ENCODE assay signal across 10 cellular contexts in the genomic region with DNA sequence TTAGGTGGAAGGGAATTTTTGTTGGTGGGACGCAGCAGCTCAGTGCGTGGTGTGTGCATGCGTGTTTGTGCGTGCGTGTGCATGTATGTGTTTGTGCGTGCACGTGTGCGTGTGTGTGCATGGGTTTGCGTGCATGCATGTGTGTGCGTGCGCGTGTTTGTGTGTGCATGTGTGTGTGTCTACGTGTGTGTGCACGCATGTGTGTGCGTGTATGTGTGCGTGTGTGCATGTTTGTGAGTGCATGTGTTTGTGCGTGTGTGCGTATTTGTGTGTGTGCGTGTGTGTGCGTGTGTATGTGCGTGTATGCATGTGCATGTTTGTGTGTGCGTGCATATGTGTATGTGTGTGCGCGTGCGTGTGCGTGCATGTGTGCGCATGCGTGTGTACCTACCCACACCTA. TPM values are rescaled to one million over a fixed set of nuclear protein-coding genes. Genes with fewer than 3 reads are reported as not detected.
DNase-seq lines count a peak whose midpoint lies in the region; ATAC-seq lines count a peak whose summit lies in the region.
"Had no signal": no experiment of that assay in that cellular context is flagged by ENCODE, and none has a peak within 500 bp of the region (broad histone marks: within the 10 kb centered on the region; RNA-seq: fewer than 3 reads in every experiment).

No MANE protein-coding gene starts in this region.

- no peaks in the 10 kb centered on the region for H3K27me3 Mint-ChIP-seq in stimulated activated naive CD8-positive, alpha-beta T cell treated with anti-CD3 and anti-CD28 coated beads, Interleukin-15, Interleukin-2, amounts not matched to agents 100 ng/mL and 50 ng/mL, for 24 hours
- peaks cover 2% of the 10 kb centered on the region for H3K27me3 Mint-ChIP-seq in activated naive CD8-positive, alpha-beta T cell treated with anti-CD3 and anti-CD28 coated beads, Interleukin-2, amount 10 ng/mL, durations not matched to agents 7 days and 5 days
- H3K27me3 Mint-ChIP-seq in naive thymus-derived CD4-positive, alpha-beta T cell, result peaks cover 0 to 24% (median 0%) of the 10 kb centered on the region in 5 donors

- no peaks in the 10 kb centered on the region for H3K36me3 Mint-ChIP-seq in stimulated activated naive CD8-positive, alpha-beta T cell treated with anti-CD3 and anti-CD28 coated beads, Interleukin-15, Interleukin-2, amounts not matched to agents 100 ng/mL and 50 ng/mL, for 24 hours (ENCODE audit: low read depth)
- H3K36me3 Mint-ChIP-seq in activated naive CD8-positive, alpha-beta T cell treated with anti-CD3 and anti-CD28 coated beads, Interleukin-2, amount 10 ng/mL, durations not matched to agents 7 days and 5 days, result no peaks in the 10 kb centered on the region
- H3K36me3 Mint-ChIP-seq in naive thymus-derived CD4-positive, alpha-beta T cell, result no peaks in the 10 kb centered on the region

- POLR2A ChIA-PET in activated naive CD8-positive, alpha-beta T cell treated with anti-CD3 and anti-CD28 coated beads, Interleukin-2, amount 10 ng/mL, durations not matched to agents 7 days and 5 days (lab: Charles Lee), result interaction anchor here (0.6 kb wide), 1 partner anchor 28 kb away, joined by 6 read pairs; no protein-coding TSS in a partner anchor
- POLR2A ChIA-PET in naive thymus-derived CD4-positive, alpha-beta T cell (lab: Charles Lee), result interaction anchor here (0.5 kb wide), 1 partner anchor 184 kb away, joined by 4 read pairs; no protein-coding TSS in a partner anchor

- H3K9me3 ChIP-seq in naive thymus-derived CD4-positive, alpha-beta T cell (ENCODE audit: control insufficient read depth in 2 of 3, low read length in 3 of 3), result no peaks in the 10 kb centered on the region
- H3K9me3 ChIP-seq: BE2C had no signal

- no peak for ATAC-seq in stimulated activated naive CD8-positive, alpha-beta T cell treated with anti-CD3 and anti-CD28 coated beads, Interleukin-15, Interleukin-2, amounts not matched to agents 100 U/mL and 50 U/mL, for 24 hours
- ATAC-seq in activated naive CD8-positive, alpha-beta T cell treated with anti-CD3 and anti-CD28 coated beads, Interleukin-2, amount 10 ng/mL, durations not matched to agents 7 days and 5 days (ENCODE audit: low read depth), result no peak
- ATAC-seq in naive thymus-derived CD4-positive, alpha-beta T cell, result no peak
- ATAC-seq in HG03196 (IDR thresholded peaks at IDR 0.05; ENCODE audit: unreplicated experiment) (no peak), HG02759 (IDR thresholded peaks at IDR 0.05; ENCODE audit: unreplicated experiment) (no peak)

- H3K36me3 ChIP-seq in naive thymus-derived CD4-positive, alpha-beta T cell (ENCODE audit: control insufficient read depth in 2 of 3, insufficient read depth in 3 of 3, low read length in 3 of 3), result no peaks in the 10 kb centered on the region
- H3K36me3 ChIP-seq: BE2C had no signal

- intact Hi-C loops in naive thymus-derived CD4-positive, alpha-beta T cell (cut with micrococcal nuclease), result loop anchor here in 1 of 2 donors (2.0 to 10.0 kb wide), 3 partner anchors 19 to 351 kb away; a partner anchor contains a TSS

- no peaks in the 10 kb centered on the region for H3K9me3 Mint-ChIP-seq in stimulated activated naive CD8-positive, alpha-beta T cell treated with anti-CD3 and anti-CD28 coated beads, Interleukin-15, Interleukin-2, amounts not matched to agents 100 ng/mL and 50 ng/mL, for 24 hours
- no peaks in the 10 kb centered on the region for H3K9me3 Mint-ChIP-seq in activated naive CD8-positive, alpha-beta T cell treated with anti-CD3 and anti-CD28 coated beads, Interleukin-2, amount 10 ng/mL, durations not matched to agents 7 days and 5 days
- H3K9me3 Mint-ChIP-seq in naive thymus-derived CD4-positive, alpha-beta T cell, result no peaks in the 10 kb centered on the region

- H3K4me1 Mint-ChIP-seq in stimulated activated naive CD8-positive, alpha-beta T cell treated with anti-CD3 and anti-CD28 coated beads, Interleukin-15, Interleukin-2, amounts not matched to agents 100 ng/mL and 50 ng/mL, for 24 hours (ENCODE audit: low read depth), result peaks cover 15% of the 10 kb centered on the region
- peaks cover 12% of the 10 kb centered on the region for H3K4me1 Mint-ChIP-seq in activated naive CD8-positive, alpha-beta T cell treated with anti-CD3 and anti-CD28 coated beads, Interleukin-2, amount 10 ng/mL, durations not matched to agents 7 days and 5 days
- peaks cover 8 to 17% (median 15%) of the 10 kb centered on the region in 7 donors for H3K4me1 Mint-ChIP-seq in naive thymus-derived CD4-positive, alpha-beta T cell

- peak overlapping the region; percentile 36 for H3K4me3 ChIP-seq in naive thymus-derived CD4-positive, alpha-beta T cell (ENCODE audit: low read length)

- no peak overlapping the region for H3K27ac ChIP-seq in naive thymus-derived CD4-positive, alpha-beta T cell (ENCODE audit: low read depth, low read length)
- H3K27ac ChIP-seq: parathyroid adenoma had no signal

- H3K27ac Mint-ChIP-seq in stimulated activated naive CD8-positive, alpha-beta T cell treated with anti-CD3 and anti-CD28 coated beads, Interleukin-15, Interleukin-2, amounts not matched to agents 100 ng/mL and 50 ng/mL, for 24 hours, result no peak overlapping the region
- H3K27ac Mint-ChIP-seq in activated naive CD8-positive, alpha-beta T cell treated with anti-CD3 and anti-CD28 coated beads, Interleukin-2, amount 10 ng/mL, durations not matched to agents 7 days and 5 days, result peak overlapping the region; percentile 8
- peak overlapping the region in 2 of 9 donors; percentile 80 to 90 for H3K27ac Mint-ChIP-seq in naive thymus-derived CD4-positive, alpha-beta T cell

- peak overlapping the region; percentile 17 for H3K4me3 Mint-ChIP-seq in stimulated activated naive CD8-positive, alpha-beta T cell treated with anti-CD3 and anti-CD28 coated beads, Interleukin-15, Interleukin-2, amounts not matched to agents 100 ng/mL and 50 ng/mL, for 24 hours
- H3K4me3 Mint-ChIP-seq in activated naive CD8-positive, alpha-beta T cell treated with anti-CD3 and anti-CD28 coated beads, Interleukin-2, amount 10 ng/mL, durations not matched to agents 7 days and 5 days, result peak overlapping the region; percentile 57
- peak overlapping the region in 9 of 10 donors; percentile 64 to 90 (median 80) for H3K4me3 Mint-ChIP-seq in naive thymus-derived CD4-positive, alpha-beta T cell

- DNase-seq in stimulated activated naive CD8-positive, alpha-beta T cell treated with anti-CD3 and anti-CD28 coated beads, Interleukin-15, Interleukin-2, amounts not matched to agents 100 U/mL and 50 U/mL, for 24 hours, result no peak
- DNase-seq in activated naive CD8-positive, alpha-beta T cell treated with anti-CD3 and anti-CD28 coated beads, Interleukin-2, amount 10 ng/mL, durations not matched to agents 7 days and 5 days, result no peak
- no peak for DNase-seq in naive thymus-derived CD4-positive, alpha-beta T cell
- DNase-seq in effector CD4-positive, alpha-beta T cell, result no peak
- DNase-seq in NCI-H1694 treated with DMSO at 0.1 percent for 48 hours (lab: John Stamatoyannopoulos, UW), result no peak

- H3K27me3 ChIP-seq in naive thymus-derived CD4-positive, alpha-beta T cell (ENCODE audit: control insufficient read depth in 2 of 2, insufficient read depth in 2 of 2, low read length in 2 of 2), result no peaks in the 10 kb centered on the region
- H3K27me3 ChIP-seq: BE2C had no signal

- H3K4me1 ChIP-seq in naive thymus-derived CD4-positive, alpha-beta T cell (ENCODE audit: control insufficient read depth in 2 of 2, insufficient read depth in 2 of 2, low read length in 2 of 2), result no peaks in the 10 kb centered on the region
- H3K4me1 ChIP-seq: parathyroid adenoma had no signal

- CTCF ChIA-PET in naive thymus-derived CD4-positive, alpha-beta T cell (lab: Charles Lee), result interaction anchor here (0.7 kb wide), 1 partner anchor 416 kb away, joined by 7 read pairs; no protein-coding TSS in a partner anchor

RNA-seq across cellular contexts. Expression of a gene that starts 20.2 kb away (rescaled TPM):
- total RNA-seq in activated naive CD8-positive, alpha-beta T cell treated with anti-CD3 and anti-CD28 coated beads, Interleukin-2, amount 10 ng/mL, durations not matched to agents 7 days and 5 days, result 100 to 1,000 TPM; 167 TPM
- total RNA-seq in naive thymus-derived CD4-positive, alpha-beta T cell, result 100 to 1,000 TPM; 123 to 185 (median 157) TPM
- polyA plus RNA-seq in naive thymus-derived CD4-positive, alpha-beta T cell, result 100 to 1,000 TPM; 366 to 449 TPM

Comparison
In these comparisons a context has a peak if more than half of its experiments do, and no peak if none do; other contexts are left out.
1. H3K4me3 Mint-ChIP-seq: peak in every context shown above with its lines; median percentile 80 in naive thymus-derived CD4-positive, alpha-beta T cell; 57 in activated naive CD8-positive, alpha-beta T cell treated with anti-CD3 and anti-CD28 coated beads, Interleukin-2, amount 10 ng/mL, durations not matched to agents 7 days and 5 days; 17 in stimulated activated naive CD8-positive, alpha-beta T cell treated with anti-CD3 and anti-CD28 coated beads, Interleukin-15, Interleukin-2, amounts not matched to agents 100 ng/mL and 50 ng/mL, for 24 hours.